1 cellular context compared by ENCODE assay signal in the genomic region with DNA sequence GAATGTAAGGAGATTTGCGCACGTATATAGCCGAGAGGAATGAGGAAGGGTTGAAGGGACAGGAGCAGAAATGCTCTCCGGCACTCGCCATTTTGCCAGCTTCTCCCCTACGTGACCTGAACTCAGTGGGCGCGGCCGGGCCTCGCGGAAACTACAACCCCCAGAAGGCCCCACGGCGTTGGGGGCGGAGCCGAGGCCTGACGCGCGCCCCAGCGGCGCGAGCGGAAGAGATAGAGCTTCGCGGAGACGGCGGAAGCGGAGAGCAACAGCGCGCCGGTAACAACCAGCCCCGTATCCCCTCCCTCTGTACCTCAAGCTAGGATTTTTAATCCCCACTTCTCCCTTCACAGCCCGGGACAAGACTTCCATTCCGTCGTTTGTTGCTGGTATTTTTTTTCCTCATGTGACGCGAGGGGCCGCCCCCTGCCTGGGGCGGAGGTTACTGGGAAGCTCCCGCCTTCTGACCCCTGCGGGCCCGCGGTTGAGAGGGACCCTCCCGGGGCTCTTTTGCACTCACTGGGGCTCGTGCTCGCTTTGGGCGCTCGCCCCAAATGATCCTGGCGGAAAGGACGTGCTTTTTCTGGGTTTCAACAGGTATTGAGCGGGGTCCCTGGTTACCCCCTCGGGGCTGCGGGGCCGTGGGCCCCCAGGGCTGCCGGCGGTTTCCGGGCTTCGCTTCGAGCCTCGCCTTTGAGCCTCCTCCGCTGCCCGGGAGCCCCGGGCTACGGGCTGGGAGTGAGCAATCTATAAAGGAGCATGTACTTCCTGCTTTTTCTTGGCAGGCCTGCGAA.
TF ChIP-seq lines count a peak whose summit lies in the region.

R3HCC1L (plus strand) TSS at position 227 of the 791 bp plus-strand sequence. CDS start 73,458 bp downstream, outside the sequence.

TF ChIP-seq in K562, 482 proteins besides CTCF, POLR2A, EP300 and RAD21 (continued from another document and continues in another):
- TF ChIP-seq CHAMP1 (IDR thresholded peaks at IDR 0.05), result no peak
- no peak for TF ChIP-seq ZNF785 (CRISPR knock-in tag; IDR thresholded peaks at IDR 0.05)
- TF ChIP-seq TRIM28 (IDR thresholded peaks at IDR 0.05), result no peak
- TF ChIP-seq MLX (CRISPR knock-in tag; conservative IDR thresholded peaks at IDR 0.05), result no peak
- TF ChIP-seq MAFK (IDR thresholded peaks at IDR 0.05; ENCODE audit: low read length), result no peak
- TF ChIP-seq ZNF584 (CRISPR knock-in tag; IDR thresholded peaks at IDR 0.05; ENCODE audit: low read depth), result 0 out of 2 replicates have a peak, but pooled peaks have one; percentile 55
- TF ChIP-seq HNRNPL (IDR thresholded peaks at IDR 0.05; ENCODE audit: low read depth, low read length), result no peak
- no peak for TF ChIP-seq HIVEP1 (CRISPR knock-in tag; IDR thresholded peaks at IDR 0.05)
- TF ChIP-seq TCFL5 (CRISPR knock-in tag; conservative IDR thresholded peaks at IDR 0.05), result no peak
- TF ChIP-seq CTBP1 (IDR thresholded peaks at IDR 0.05; ENCODE audit: borderline replicate concordance), result 0 out of 2 replicates have a peak, but pooled peaks have one; percentile 29
- no peak for TF ChIP-seq FUS (optimal IDR thresholded peaks at IDR 0.05; ENCODE audit: low read depth, low read length)
- no peak for TF ChIP-seq SAP30 (IDR thresholded peaks at IDR 0.05; ENCODE audit: borderline replicate concordance, insufficient read depth, low read depth, low read length, poor library complexity, severe bottlenecking)
- TF ChIP-seq TARDBP (IDR thresholded peaks at IDR 0.05), result no peak
- TF ChIP-seq HES1 (IDR thresholded peaks at IDR 0.05; ENCODE audit: low read depth), result no peak
- no peak for TF ChIP-seq NCOA2 (IDR thresholded peaks at IDR 0.05; ENCODE audit: partially characterized antibody in 2 of 2)
- TF ChIP-seq ARID1B (IDR thresholded peaks at IDR 0.05), result no peak
- TF ChIP-seq TAF7 (tag; IDR thresholded peaks at IDR 0.05), result no peak
- no peak for TF ChIP-seq KDM4B (IDR thresholded peaks at IDR 0.05; ENCODE audit: borderline replicate concordance in 2 of 2, low read depth in 1 of 2)
- TF ChIP-seq STAG1 (CRISPR knock-in tag; IDR thresholded peaks at IDR 0.05; ENCODE audit: borderline replicate concordance), result no peak
- peak; percentile 45 to 76; a peak in 3 of 4 replicates for TF ChIP-seq MNT (conservative IDR thresholded peaks at IDR 0.05)
- no peak for TF ChIP-seq ZNF699 (CRISPR knock-in tag; IDR thresholded peaks at IDR 0.05; ENCODE audit: insufficient replicate concordance)
- TF ChIP-seq, protein P1, sequence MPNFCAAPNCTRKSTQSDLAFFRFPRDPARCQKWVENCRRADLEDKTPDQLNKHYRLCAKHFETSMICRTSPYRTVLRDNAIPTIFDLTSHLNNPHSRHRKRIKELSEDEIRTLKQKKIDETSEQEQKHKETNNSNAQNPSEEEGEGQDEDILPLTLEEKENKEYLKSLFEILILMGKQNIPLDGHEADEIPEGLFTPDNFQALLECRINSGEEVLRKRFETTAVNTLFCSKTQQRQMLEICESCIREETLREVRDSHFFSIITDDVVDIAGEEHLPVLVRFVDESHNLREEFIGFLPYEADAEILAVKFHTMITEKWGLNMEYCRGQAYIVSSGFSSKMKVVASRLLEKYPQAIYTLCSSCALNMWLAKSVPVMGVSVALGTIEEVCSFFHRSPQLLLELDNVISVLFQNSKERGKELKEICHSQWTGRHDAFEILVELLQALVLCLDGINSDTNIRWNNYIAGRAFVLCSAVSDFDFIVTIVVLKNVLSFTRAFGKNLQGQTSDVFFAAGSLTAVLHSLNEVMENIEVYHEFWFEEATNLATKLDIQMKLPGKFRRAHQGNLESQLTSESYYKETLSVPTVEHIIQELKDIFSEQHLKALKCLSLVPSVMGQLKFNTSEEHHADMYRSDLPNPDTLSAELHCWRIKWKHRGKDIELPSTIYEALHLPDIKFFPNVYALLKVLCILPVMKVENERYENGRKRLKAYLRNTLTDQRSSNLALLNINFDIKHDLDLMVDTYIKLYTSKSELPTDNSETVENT (CRISPR knock-in tag; IDR thresholded peaks at IDR 0.05), result 0 out of 2 replicates have a peak, but pooled peaks have one; percentile 24
- TF ChIP-seq L3MBTL2 (IDR thresholded peaks at IDR 0.05), result peak; percentile 47
- TF ChIP-seq ADNP (tag; IDR thresholded peaks at IDR 0.05), result no peak
- no peak for TF ChIP-seq KLF6 (CRISPR knock-in tag; IDR thresholded peaks at IDR 0.05; ENCODE audit: borderline replicate concordance)
- TF ChIP-seq SMAD3 (CRISPR knock-in tag; conservative IDR thresholded peaks at IDR 0.05), result no peak
- no peak for TF ChIP-seq TEAD4 (IDR thresholded peaks at IDR 0.05; ENCODE audit: low read length)
- no peak for TF ChIP-seq TEAD4 (CRISPR knock-in tag; IDR thresholded peaks at IDR 0.05; ENCODE audit: borderline replicate concordance)
- no peak for TF ChIP-seq ZBTB8A (IDR thresholded peaks at IDR 0.05; ENCODE audit: partially characterized antibody)
- TF ChIP-seq, protein P2, sequence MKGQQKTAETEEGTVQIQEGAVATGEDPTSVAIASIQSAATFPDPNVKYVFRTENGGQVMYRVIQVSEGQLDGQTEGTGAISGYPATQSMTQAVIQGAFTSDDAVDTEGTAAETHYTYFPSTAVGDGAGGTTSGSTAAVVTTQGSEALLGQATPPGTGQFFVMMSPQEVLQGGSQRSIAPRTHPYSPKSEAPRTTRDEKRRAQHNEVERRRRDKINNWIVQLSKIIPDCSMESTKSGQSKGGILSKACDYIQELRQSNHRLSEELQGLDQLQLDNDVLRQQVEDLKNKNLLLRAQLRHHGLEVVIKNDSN (CRISPR knock-in tag; IDR thresholded peaks at IDR 0.05), result peak; percentile 48
- TF ChIP-seq TAL1 (IDR thresholded peaks at IDR 0.05), result no peak
- TF ChIP-seq, protein P3, sequence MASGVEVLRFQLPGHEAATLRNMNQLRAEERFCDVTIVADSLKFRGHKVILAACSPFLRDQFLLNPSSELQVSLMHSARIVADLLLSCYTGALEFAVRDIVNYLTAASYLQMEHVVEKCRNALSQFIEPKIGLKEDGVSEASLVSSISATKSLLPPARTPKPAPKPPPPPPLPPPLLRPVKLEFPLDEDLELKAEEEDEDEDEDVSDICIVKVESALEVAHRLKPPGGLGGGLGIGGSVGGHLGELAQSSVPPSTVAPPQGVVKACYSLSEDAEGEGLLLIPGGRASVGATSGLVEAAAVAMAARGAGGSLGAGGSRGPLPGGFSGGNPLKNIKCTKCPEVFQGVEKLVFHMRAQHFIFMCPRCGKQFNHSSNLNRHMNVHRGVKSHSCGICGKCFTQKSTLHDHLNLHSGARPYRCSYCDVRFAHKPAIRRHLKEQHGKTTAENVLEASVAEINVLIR (CRISPR knock-in tag; IDR thresholded peaks at IDR 0.05), result peak; percentile 52; the same call in 1 of the 2 replicates
- TF ChIP-seq ZNF79 (CRISPR knock-in tag; IDR thresholded peaks at IDR 0.05; ENCODE audit: low read depth), result no peak
- no peak for TF ChIP-seq ZNF140 (CRISPR knock-in tag; IDR thresholded peaks at IDR 0.05)
- TF ChIP-seq CHD2 (IDR thresholded peaks at IDR 0.05; ENCODE audit: low read depth, low read length), result no peak
- TF ChIP-seq ZNF445 (CRISPR knock-in tag; IDR thresholded peaks at IDR 0.05; ENCODE audit: low read depth), result no peak
- no peak for TF ChIP-seq U2AF1 (optimal IDR thresholded peaks at IDR 0.05; ENCODE audit: low read depth, low read length)
- no peak for TF ChIP-seq FOXJ2 (tag; IDR thresholded peaks at IDR 0.05)
- TF ChIP-seq, protein P4, sequence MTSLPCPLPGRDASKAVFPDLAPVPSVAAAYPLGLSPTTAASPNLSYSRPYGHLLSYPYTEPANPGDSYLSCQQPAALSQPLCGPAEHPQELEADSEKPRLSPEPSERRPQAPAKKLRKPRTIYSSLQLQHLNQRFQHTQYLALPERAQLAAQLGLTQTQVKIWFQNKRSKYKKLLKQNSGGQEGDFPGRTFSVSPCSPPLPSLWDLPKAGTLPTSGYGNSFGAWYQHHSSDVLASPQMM (CRISPR knock-in tag; IDR thresholded peaks at IDR 0.05), result no peak
- no peak for TF ChIP-seq FOXA3 (CRISPR knock-in tag; conservative IDR thresholded peaks at IDR 0.05 in 1 of 2, IDR thresholded peaks at IDR 0.05 in 1 of 2)
- no peak for TF ChIP-seq EHMT2 (IDR thresholded peaks at IDR 0.05)
- no peak for TF ChIP-seq ZSCAN29 (IDR thresholded peaks at IDR 0.05)
- no peak for TF ChIP-seq SMARCC2 (IDR thresholded peaks at IDR 0.05; ENCODE audit: low read depth)
- 0 out of 4 replicates have a peak, but pooled peaks of 1 of the 2 experiments have one; percentile 22 for TF ChIP-seq NONO (IDR thresholded peaks at IDR 0.05; ENCODE audit: low read depth in 2 of 2, low read length in 1 of 2)
- no peak for TF ChIP-seq RCOR1 (IDR thresholded peaks at IDR 0.05; ENCODE audit: borderline replicate concordance in 1 of 2, low read depth in 2 of 2, low read length in 2 of 2)
- no peak for TF ChIP-seq RAD51 (IDR thresholded peaks at IDR 0.05; ENCODE audit: borderline replicate concordance, low read depth)
- TF ChIP-seq ETV1 (tag; conservative IDR thresholded peaks at IDR 0.05; ENCODE audit: low read depth), result peak; percentile 83
- TF ChIP-seq RBM39 (optimal IDR thresholded peaks at IDR 0.05; ENCODE audit: low read depth, low read length), result no peak
- TF ChIP-seq ASH1L (IDR thresholded peaks at IDR 0.05; ENCODE audit: borderline replicate concordance, low read depth, partially characterized antibody), result no peak
- TF ChIP-seq WHSC1 (IDR thresholded peaks at IDR 0.05; ENCODE audit: low read length), result no peak
- TF ChIP-seq SRSF3 (IDR thresholded peaks at IDR 0.05; ENCODE audit: insufficient read depth, low read length), result no peak
- TF ChIP-seq THRAP3 (IDR thresholded peaks at IDR 0.05; ENCODE audit: borderline replicate concordance), result no peak
